ENCODE assay signal across 8 cellular contexts in genomic region chr6:144931172-144932035, GRCh38.
A peak's percentile ranks its signal among the peaks of the same experiment; 100 is the strongest.
DNase-seq lines count a peak whose midpoint lies in the region; ATAC-seq, FAIRE-seq and TF ChIP-seq lines count a peak whose summit lies in the region.

No MANE protein-coding gene starts in this region.

- intact Hi-C loops in adrenal gland (cut with DNase I) = loop anchor here (5.0 to 10.0 kb wide), 2 partner anchors 283 to 344 kb away; no protein-coding TSS in a partner anchor

- TF ChIP-seq CTCF in HEK293 (tag by site-specific recombination; IDR thresholded peaks at IDR 0.05) = peak; percentile 22; the same call in 1 of the 2 replicates
- TF ChIP-seq CTCF in adrenal gland (IDR thresholded peaks at IDR 0.05) = peak; percentile 30 to 72 (median 53)
- TF ChIP-seq CTCF in keratinocyte (optimal IDR thresholded peaks at IDR 0.05 in 1 of 3, IDR thresholded peaks at IDR 0.05 in 1 of 3, conservative IDR thresholded peaks at IDR 0.05 in 1 of 3; ENCODE audit: extremely low read depth in 1 of 3, insufficient read depth in 2 of 3, low read length in 3 of 3) = peak; percentile 56 to 73 (median 68)

- H3K9me3 ChIP-seq in HEK293 (ENCODE audit: control insufficient read depth, insufficient read depth, low read depth, low read length) (no peaks in the 10 kb centered on the region), adrenal gland (replicated peaks in 1 of 3) (no peaks in the 10 kb centered on the region), keratinocyte (ENCODE audit: control insufficient read depth, low read depth, low read length) (no peaks in the 10 kb centered on the region)

- CTCF ChIA-PET in HEK293 (lab: Yijun Ruan, JAX) = interaction anchor here (0.7 to 1.6 kb wide), 4 partner anchors 30 to 700 kb away, joined by 3 to 7 read pairs (median 3); no protein-coding TSS in a partner anchor

- no peak for ATAC-seq in stimulated activated naive CD8-positive, alpha-beta T cell treated with anti-CD3 and anti-CD28 coated beads, Interleukin-15, Interleukin-2, amounts not matched to agents 100 U/mL and 50 U/mL, for 24 hours

- no peak overlapping the region for H3K4me3 ChIP-seq in HEK293 (ENCODE audit: low read depth, low read length)
- no peak overlapping the region for H3K4me3 ChIP-seq in adrenal gland
- no peak overlapping the region for H3K4me3 ChIP-seq in keratinocyte (ENCODE audit: control insufficient read depth in 2 of 3, extremely low read depth in 1 of 3, insufficient read depth in 2 of 3, low read depth in 1 of 3, low read length in 3 of 3)

- dilution Hi-C loops in keratinocyte (cut with MboI; ENCODE audit: extremely low pct_ligation_motif_present, low sequenced_read_pairs) = no loop called here

- WGBS in adrenal gland, 4 donors = 54 to 62% (median 57%) methylated on average over 6 of the region's 6 CpGs

- H3K27ac ChIP-seq in HEK293 (ENCODE audit: extremely low read depth, low read depth, low read length) (no peak overlapping the region), adrenal gland (no peak overlapping the region), keratinocyte (ENCODE audit: control insufficient read depth, insufficient read depth, low read length) (no peak overlapping the region)

- DNase-seq in NOMO-1 treated with DMSO at 0.1 percent for 48 hours (lab: John Stamatoyannopoulos, UW; ENCODE audit: unreplicated experiment) (peak; percentile 40), NOMO-1 treated with dmso at 0.1 percent for 144 hours (lab: John Stamatoyannopoulos, UW; ENCODE audit: unreplicated experiment) (no peak), NCI-H345 (lab: John Stamatoyannopoulos, UW) (peak; percentile 8), adrenal gland (peak in 6 of 7 donors; percentile 23 to 79 (median 40)), keratinocyte (ENCODE audit: low read depth, low spot score) (no peak)
- DNase-seq in stimulated activated naive CD8-positive, alpha-beta T cell treated with anti-CD3 and anti-CD28 coated beads, Interleukin-15, Interleukin-2, amounts not matched to agents 100 U/mL and 50 U/mL, for 24 hours = peak; percentile 45
- DNase-seq in effector CD8-positive, alpha-beta T cell (lab: John Stamatoyannopoulos, UW) = no peak

- H3K36me3 ChIP-seq in HEK293 (ENCODE audit: control insufficient read depth in 2 of 2, insufficient read depth in 1 of 2, low read length in 2 of 2) = no peaks in the 10 kb centered on the region
- no peaks in the 10 kb centered on the region for H3K36me3 ChIP-seq in adrenal gland (replicated peaks in 1 of 2)
- no peaks in the 10 kb centered on the region for H3K36me3 ChIP-seq in keratinocyte (ENCODE audit: control insufficient read depth in 2 of 2, extremely low read depth in 1 of 2, insufficient read depth in 2 of 2, low read length in 2 of 2)

- FAIRE-seq in keratinocyte (lab: Jason Lieb, UNC) = peak; percentile 94

- H3K79me2 ChIP-seq in keratinocyte (ENCODE audit: control insufficient read depth, insufficient read depth, low read length) = no peaks in the 10 kb centered on the region

- H3K4me2 ChIP-seq in keratinocyte (ENCODE audit: control insufficient read depth, extremely low read depth, insufficient read depth, low read depth, low read length) = no peak overlapping the region

- H4K20me1 ChIP-seq in keratinocyte (ENCODE audit: control insufficient read depth, extremely low read depth, insufficient read depth, low read length) = no peaks in the 10 kb centered on the region

- no peak overlapping the region for H2AFZ ChIP-seq in keratinocyte (ENCODE audit: control insufficient read depth, low read length)

- no peak overlapping the region for H3K9ac ChIP-seq in keratinocyte (ENCODE audit: control insufficient read depth, extremely low read depth, insufficient read depth, low read length)

- POLR2A ChIA-PET in HEK293 (lab: Yijun Ruan, JAX) = no interaction called here

- H3K27me3 ChIP-seq in adrenal gland (no peaks in the 10 kb centered on the region), keratinocyte (ENCODE audit: control insufficient read depth, extremely low read depth, insufficient read depth, low read length) (no peaks in the 10 kb centered on the region)

- H3K9me1 ChIP-seq in keratinocyte (ENCODE audit: control insufficient read depth, extremely low read depth, insufficient read depth, low read length) = no peaks in the 10 kb centered on the region

- no peak for TF ChIP-seq POLR2A in adrenal gland (IDR thresholded peaks at IDR 0.05)

- H3K4me1 ChIP-seq in HEK293 (ENCODE audit: control insufficient read depth, insufficient read depth, low read length) (no peaks in the 10 kb centered on the region), adrenal gland (replicated peaks in 1 of 2) (no peaks in the 10 kb centered on the region), keratinocyte (ENCODE audit: control insufficient read depth, extremely low read depth, insufficient read depth, low read length) (no peaks in the 10 kb centered on the region)

TF ChIP-seq in HEK293, 187 proteins besides CTCF, POLR2A, EP300 and RAD21 (continues in another document):
- TF ChIP-seq ZNF654 (tag by site-specific recombination; IDR thresholded peaks at IDR 0.05; ENCODE audit: low read depth) (peak; percentile 59), ZNF544 (tag by site-specific recombination; IDR thresholded peaks at IDR 0.05) (no peak), ZNF600 (tag by site-specific recombination; IDR thresholded peaks at IDR 0.05) (no peak), WT1 (tag by site-specific recombination; IDR thresholded peaks at IDR 0.05) (no peak), ZNF24 (tag by site-specific recombination; IDR thresholded peaks at IDR 0.05) (no peak), ZFP69B (tag by site-specific recombination; IDR thresholded peaks at IDR 0.05) (no peak), ZNF433 (tag by site-specific recombination; IDR thresholded peaks at IDR 0.05; ENCODE audit: low read depth) (no peak), ZNF214 (tag by site-specific recombination; IDR thresholded peaks at IDR 0.05; ENCODE audit: borderline replicate concordance) (no peak), ZNF26 (tag by site-specific recombination; IDR thresholded peaks at IDR 0.05) (no peak), ZSCAN30 (tag by site-specific recombination; IDR thresholded peaks at IDR 0.05) (peak; percentile 31; the same call in 1 of the 2 replicates), ZNF639 (tag by site-specific recombination; IDR thresholded peaks at IDR 0.05) (no peak), ZBTB26 (tag by site-specific recombination; optimal IDR thresholded peaks at IDR 0.05) (no peak), REST (tag by site-specific recombination; IDR thresholded peaks at IDR 0.05) (no peak), BCL11B (tag by site-specific recombination; IDR thresholded peaks at IDR 0.05; ENCODE audit: low read depth) (no peak)

Comparison
In these comparisons a context has a peak if more than half of its experiments do, and no peak if none do; other contexts are left out.
1. DNase-seq: peak in NOMO-1 treated with DMSO at 0.1 percent for 48 hours (single experiment), NCI-H345 (single experiment), adrenal gland (6 of 7) and stimulated activated naive CD8-positive, alpha-beta T cell treated with anti-CD3 and anti-CD28 coated beads, Interleukin-15, Interleukin-2, amounts not matched to agents 100 U/mL and 50 U/mL, for 24 hours (single experiment); none in NOMO-1 treated with dmso at 0.1 percent for 144 hours (single experiment), keratinocyte (single experiment) and effector CD8-positive, alpha-beta T cell (single experiment).
2. Peak in every context shown above with its lines, with median percentiles within 50 percentile points of each other: CTCF ChIP-seq.